8 cellular contexts compared by ENCODE assay signal in the genomic region with DNA sequence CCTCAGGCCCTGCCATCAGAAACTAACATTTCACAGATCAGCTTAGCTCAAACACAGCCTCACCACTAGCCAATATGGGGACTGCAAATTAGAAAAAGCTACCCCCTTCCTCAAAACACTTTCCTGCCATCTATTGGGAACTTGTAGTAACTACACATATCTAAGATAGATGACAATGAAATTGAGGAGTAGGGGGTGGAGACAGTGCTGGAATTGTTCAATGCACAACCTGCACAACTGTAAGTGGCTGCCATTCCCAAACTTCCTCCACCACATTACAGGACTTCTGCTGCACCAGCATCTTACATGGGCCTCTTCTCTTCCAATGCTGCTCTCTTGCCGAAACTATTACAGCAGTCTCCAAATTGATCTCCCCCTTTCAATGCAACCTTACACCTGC. TPM values are rescaled to one million over a fixed set of nuclear protein-coding genes. Genes with fewer than 3 reads are reported as not detected.
DNase-seq lines count a peak whose midpoint lies in the region; TF ChIP-seq lines count a peak whose summit lies in the region.

No MANE protein-coding gene starts in this region.

- H3K27ac ChIP-seq in A673 (ENCODE audit: low read depth, low read length, poor library complexity, severe bottlenecking) (no peak overlapping the region), brain microvascular endothelial cell (no peak overlapping the region), transverse colon (no peak overlapping the region)

- H3K4me3 Mint-ChIP-seq in nephron progenitor cell: no peak overlapping the region

- POLR2A ChIA-PET in A673 (lab: Charles Lee; ENCODE audit: low non-redundant PET): no interaction called here

- no peaks in the 10 kb centered on the region for H3K4me1 ChIP-seq in A673 (ENCODE audit: insufficient read depth, low read length, poor library complexity, severe bottlenecking)
- H3K4me1 ChIP-seq in transverse colon: no peaks in the 10 kb centered on the region

- TF ChIP-seq EP300 in transverse colon (IDR thresholded peaks at IDR 0.05; ENCODE audit: low read depth): no peak

- no TSS peak for BruUV-seq in A673 (replicated peaks; lab: Mats Ljungman, UMichigan)

- H3K36me3 Mint-ChIP-seq in nephron progenitor cell (ENCODE audit: low read depth): no peaks in the 10 kb centered on the region

- H3K4me3 ChIP-seq in A673 (ENCODE audit: low read depth, low read length, poor library complexity, severe bottlenecking): no peak overlapping the region
- no peak overlapping the region for H3K4me3 ChIP-seq in brain microvascular endothelial cell (ENCODE audit: low read depth, low read length)
- no peak overlapping the region for H3K4me3 ChIP-seq in transverse colon
- no peak overlapping the region for H3K4me3 ChIP-seq in lower leg skin (ENCODE audit: low read depth, poor library complexity, severe bottlenecking)

- no peaks in the 10 kb centered on the region for H3K4me1 Mint-ChIP-seq in nephron progenitor cell

- peaks cover 35% of the 10 kb centered on the region for H3K27me3 Mint-ChIP-seq in nephron progenitor cell (ENCODE audit: low read depth, poor library complexity)

- no peaks in the 10 kb centered on the region for H3K9me3 Mint-ChIP-seq in nephron progenitor cell

- H3K9me3 ChIP-seq in A673 (ENCODE audit: low read depth, low read length, poor library complexity, severe bottlenecking): no peaks in the 10 kb centered on the region
- H3K9me3 ChIP-seq in transverse colon: no peaks in the 10 kb centered on the region

- no peak overlapping the region for H3K27ac Mint-ChIP-seq in nephron progenitor cell

- DNase-seq in A673 (ENCODE audit: low spot score): peak; percentile 70
- DNase-seq in NCI-H226: peak; percentile 7
- DNase-seq in brain microvascular endothelial cell: no peak
- no peak for DNase-seq in nephron progenitor cell
- no peak for DNase-seq in transverse colon
- DNase-seq in lower leg skin (ENCODE audit: low spot score in 2 of 2): no peak
- DNase-seq in stimulated activated CD4-positive, alpha-beta T cell treated with anti-CD3 and anti-CD28 coated beads, Interleukin-2, amount 100 ng/mL, for 48 hours: no peak

- intact Hi-C loops in A673 (cut with micrococcal nuclease; ENCODE audit: unreplicated experiment) (loop anchor here (5.0 kb wide), 1 partner anchor 706 kb away; no protein-coding TSS in a partner anchor), transverse colon (cut with DNase I; ENCODE audit: low total_unique reads) (no loop called here), lower leg skin (cut with DNase I; ENCODE audit: low total_unique reads) (no loop called here)

- H3K36me3 ChIP-seq in A673 (ENCODE audit: insufficient read depth, low read length, poor library complexity, severe bottlenecking): no peaks in the 10 kb centered on the region
- H3K36me3 ChIP-seq in brain microvascular endothelial cell (replicated peaks): no peaks in the 10 kb centered on the region
- no peaks in the 10 kb centered on the region for H3K36me3 ChIP-seq in transverse colon

- 97 to 100% methylated on average over 1 of the region's 1 CpG for WGBS in transverse colon (ENCODE audit: low coverage in 1 of 2), 2 donors
- 87 to 95% methylated on average over 1 of the region's 1 CpG for WGBS in lower leg skin, 2 donors

- no peak for TF ChIP-seq POLR2A in transverse colon (IDR thresholded peaks at IDR 0.05)
- no peak for TF ChIP-seq POLR2A in lower leg skin (IDR thresholded peaks at IDR 0.05)

- in situ Hi-C loops in brain microvascular endothelial cell (cut with HindIII; ENCODE audit: low pct_ligation_motif_present, low sequenced_read_pairs) (loop anchor here (25.0 kb wide), 1 partner anchor 826 kb away; a partner anchor contains a TSS), transverse colon (cut with MboI; ENCODE audit: low pct_ligation_motif_present in 1 of 4, low pct_unique_long_range_greater_than_20kb in 1 of 4, low sequenced_read_pairs in 3 of 4) (no loop called here)

- TF ChIP-seq CTCF in A673 (conservative IDR thresholded peaks at IDR 0.05; ENCODE audit: low read depth, low read length): peak; percentile 60
- TF ChIP-seq CTCF in GM12873 (IDR thresholded peaks at IDR 0.05; ENCODE audit: insufficient read depth, low read depth, low read length, missing control alignments): peak; percentile 64
- TF ChIP-seq CTCF in brain microvascular endothelial cell (IDR thresholded peaks at IDR 0.05; ENCODE audit: low read depth, low read length, missing control alignments): peak; percentile 46
- TF ChIP-seq CTCF in nephron progenitor cell (IDR thresholded peaks at IDR 0.05): peak; percentile 43
- peak in 2 of 5 experiments; percentile 14 to 23 for TF ChIP-seq CTCF in transverse colon (IDR thresholded peaks at IDR 0.05)
- no peak for TF ChIP-seq CTCF in lower leg skin (IDR thresholded peaks at IDR 0.05)

- CTCF ChIA-PET in A673 (lab: Charles Lee): interaction anchor here (0.6 to 1.1 kb wide), 4 partner anchors 116 to 826 kb away, joined by 3 to 13 read pairs (median 4); no protein-coding TSS in a partner anchor

- H3K27me3 ChIP-seq in A673 (replicated peaks; ENCODE audit: insufficient read depth, low read depth, low read length, poor library complexity) (peaks cover 14% of the 10 kb centered on the region), brain microvascular endothelial cell (replicated peaks) (no peaks in the 10 kb centered on the region), transverse colon (peaks cover 8% of the 10 kb centered on the region)

RNA-seq across cellular contexts. Expression of a gene that starts 21.8 kb away (rescaled TPM):
- not detected in 2 replicates for total RNA-seq in A673 (2021)
- total RNA-seq in transverse colon: not detected
- total RNA-seq in lower leg skin: not detected

RNA-seq across cellular contexts. Expression of a gene that starts 31.2 kb away (rescaled TPM):
- total RNA-seq in A673 (2021): 90.5 and 107 TPM in 2 replicates
- total RNA-seq in transverse colon: 1 to 10 TPM in 1 of 4 donors, under 1 TPM in 2, not detected in 1; 0.41 to 8.4 (median 0.79) TPM
- 1 to 10 TPM in 1 of 4 donors, under 1 TPM in 3; 0.21 to 2.8 (median 0.84) TPM for total RNA-seq in lower leg skin

Comparison
In these comparisons a context has a peak if more than half of its experiments do, and no peak if none do; other contexts are left out.
1. DNase-seq: peak in A673 (single experiment) and NCI-H226 (single experiment); none in brain microvascular endothelial cell (single experiment), nephron progenitor cell (single experiment), transverse colon (single experiment), lower leg skin (0 of 2) and stimulated activated CD4-positive, alpha-beta T cell treated with anti-CD3 and anti-CD28 coated beads, Interleukin-2, amount 100 ng/mL, for 48 hours (0 of 2).
2. CTCF ChIP-seq: peak in A673 (single experiment), GM12873 (single experiment), brain microvascular endothelial cell (single experiment) and nephron progenitor cell (single experiment); none in lower leg skin (0 of 3).